20 cellular contexts compared by ENCODE assay signal in genomic region chr2:222292113-222292737, GRCh38. TPM values are rescaled to one million over a fixed set of nuclear protein-coding genes. Genes with fewer than 3 reads are reported as not detected.
"Had no signal": no experiment of that assay in that cellular context is flagged by ENCODE, and none has a peak within 500 bp of the region (broad histone marks: within the 10 kb centered on the region; RNA-seq: fewer than 3 reads in every experiment).

No MANE protein-coding gene starts in this region.

- H3K9me3 ChIP-seq: adrenal gland, body of pancreas, suprapubic skin had no signal

- DNase-seq: activated CD4-positive, alpha-beta memory T cell treated with anti-CD3 and anti-CD28 coated beads for 36 hours; activated CD4-positive, alpha-beta T cell treated with anti-CD3 and anti-CD28 coated beads for 36 hours; activated effector memory CD4-positive, alpha-beta T cell treated with Interleukin-2 at 50 U/mL for 16 hours; activated T-cell treated with anti-CD3 and anti-CD28 coated beads, Interleukin-2, amount 50 U/mL, for 4 hours; adrenal gland; body of pancreas; dorsolateral prefrontal cortex; left colon; nucleus accumbens; posterior cingulate gyrus; stimulated activated CD4-positive, alpha-beta T cell treated with anti-CD3 and anti-CD28 coated beads, Interleukin-4, amount 100 ng/mL, for 24 hours; trophoblast cell had no signal

- H3K36me3 Mint-ChIP-seq: activated naive CD4-positive, alpha-beta T cell treated with anti-CD3 and anti-CD28 coated beads, Interleukin-2, amount 50 U/mL, for 24 hours had no signal

- H3K27ac ChIP-seq: adrenal gland, body of pancreas, dorsolateral prefrontal cortex, suprapubic skin had no signal

- H3K36me3 ChIP-seq: adrenal gland, suprapubic skin had no signal

- H3K4me3 Mint-ChIP-seq: activated CD4-positive, alpha-beta memory T cell treated with anti-CD3 and anti-CD28 coated beads for 36 hours; activated CD4-positive, alpha-beta T cell treated with anti-CD3 and anti-CD28 coated beads for 36 hours; activated naive CD4-positive, alpha-beta T cell treated with anti-CD3 and anti-CD28 coated beads, Interleukin-2, amount 50 U/mL, for 24 hours; activated T-cell treated with anti-CD3 and anti-CD28 coated beads, Interleukin-2, amount 50 U/mL, for 4 hours; stimulated activated naive CD8-positive, alpha-beta T cell treated with anti-CD3 and anti-CD28 coated beads, Interleukin-15, Interleukin-2, amounts not matched to agents 100 ng/mL and 50 ng/mL, for 24 hours; T-helper 1 cell treated with Interleukin-12 subunit alpha and Interleukin-12 subunit beta and Interleukin-4 antibody, amounts not matched to agents 30 μg/mL and 1 μg/mL, for 36 hours had no signal

- H3K27ac Mint-ChIP-seq: activated CD4-positive, alpha-beta memory T cell treated with anti-CD3 and anti-CD28 coated beads for 36 hours; activated CD4-positive, alpha-beta T cell treated with anti-CD3 and anti-CD28 coated beads for 36 hours; activated naive CD4-positive, alpha-beta T cell treated with anti-CD3 and anti-CD28 coated beads, Interleukin-2, amount 50 U/mL, for 24 hours; stimulated activated naive CD8-positive, alpha-beta T cell treated with anti-CD3 and anti-CD28 coated beads, Interleukin-15, Interleukin-2, amounts not matched to agents 100 ng/mL and 50 ng/mL, for 24 hours; T-helper 1 cell treated with Interleukin-12 subunit alpha and Interleukin-12 subunit beta and Interleukin-4 antibody, amounts not matched to agents 30 μg/mL and 1 μg/mL, for 36 hours had no signal

- H3K9me3 Mint-ChIP-seq: activated CD4-positive, alpha-beta memory T cell treated with anti-CD3 and anti-CD28 coated beads for 36 hours; activated naive CD4-positive, alpha-beta T cell treated with anti-CD3 and anti-CD28 coated beads, Interleukin-2, amount 50 U/mL, for 24 hours; activated T-cell treated with anti-CD3 and anti-CD28 coated beads, Interleukin-2, amount 50 U/mL, for 4 hours; stimulated activated naive CD8-positive, alpha-beta T cell treated with anti-CD3 and anti-CD28 coated beads, Interleukin-15, Interleukin-2, amounts not matched to agents 100 ng/mL and 50 ng/mL, for 24 hours; T-helper 1 cell treated with Interleukin-12 subunit alpha and Interleukin-12 subunit beta and Interleukin-4 antibody, amounts not matched to agents 30 μg/mL and 1 μg/mL, for 36 hours had no signal

- ATAC-seq: activated CD4-positive, alpha-beta T cell treated with anti-CD3 and anti-CD28 coated beads for 36 hours; activated T-cell treated with anti-CD3 and anti-CD28 coated beads, Interleukin-2, amount 50 U/mL, for 4 hours; body of pancreas; esophagus mucosa; left colon had no signal

- H3K4me3 ChIP-seq: adrenal gland, body of pancreas, dorsolateral prefrontal cortex, lung, skin epidermis, suprapubic skin had no signal

RNA-seq across cellular contexts. Expression of gene PAX3, which starts 6.6 kb away (rescaled TPM):
- total RNA-seq: activated CD4-positive, alpha-beta memory T cell treated with anti-CD3 and anti-CD28 coated beads for 36 hours; activated CD4-positive, alpha-beta T cell treated with anti-CD3 and anti-CD28 coated beads for 36 hours; activated T-cell treated with anti-CD3 and anti-CD28 coated beads, Interleukin-2, amount 50 U/mL, for 4 hours; adrenal gland; body of pancreas; esophagus mucosa; fibroblast of villous mesenchyme; left colon; lung had no signal
- polyA plus RNA-seq: adrenal gland, lung had no signal
